ENCODE assay signal across 30 cellular contexts in genomic region chr9:113293285-113293874, GRCh38. TPM values are rescaled to one million over a fixed set of nuclear protein-coding genes. Genes with fewer than 3 reads are reported as not detected.
DNase-seq lines count a peak whose midpoint lies in the region; ATAC-seq and TF ChIP-seq lines count a peak whose summit lies in the region.
"Had no signal": no experiment of that assay in that cellular context is flagged by ENCODE, and none has a peak within 500 bp of the region (broad histone marks: within the 10 kb centered on the region; RNA-seq: fewer than 3 reads in every experiment).

No MANE protein-coding gene starts in this region.

- no peak for DNase-seq in activated CD8-positive, alpha-beta memory T cell treated with anti-CD3 and anti-CD28 coated beads, Interleukin-2, amount 10 ng/mL, durations not matched to agents 7 days and 5 days
- DNase-seq in activated CD8-positive, alpha-beta memory T cell treated with anti-CD3 and anti-CD28 coated beads for 24 hours = no peak
- DNase-seq in RWPE1 (ENCODE audit: low spot score) (no peak), fibroblast of peridontal ligament (ENCODE audit: extremely low read depth) (peak; percentile 94), SKM-1 treated with dmso at 0.1 percent for 144 hours (lab: John Stamatoyannopoulos, UW; ENCODE audit: unreplicated experiment) (no peak), 8988T (no peak)
- DNase-seq in stimulated activated naive B cell treated with anti-CD40 and anti-IgM and Interleukin-4, amounts not matched to agents 10 μg/mL and 1 μg/mL and 100 μg/mL, for 72 hours = no peak
- DNase-seq: activated CD4-positive, alpha-beta T cell treated with anti-CD3 and anti-CD28 coated beads, Interleukin-2, amount 50 U/mL, for 4 hours; activated naive CD4-positive, alpha-beta T cell treated with Interleukin-2 at 50 U/mL for 16 hours; activated T-cell treated with anti-CD3 and anti-CD28 coated beads, Interleukin-2, amount 50 U/mL, for 4 hours; amygdala; cortex of kidney; H9; left ventricle myocardium superior; midbrain; NCI-H1092; NCI-H1930; NCI-H2227 treated with DMSO at 0.1 percent for 48 hours; pancreas; PC-9; stimulated activated CD4-positive, alpha-beta T cell treated with anti-CD3 and anti-CD28 coated beads, Interleukin-12 subunit alpha, Interleukin-12 subunit beta, amount 100 ng/mL, for 4 hours; stimulated activated CD4-positive, alpha-beta T cell treated with anti-CD3 and anti-CD28 coated beads, Interleukin-4, amount 100 ng/mL, for 4 hours; trophoblast cell had no signal

- peak; percentile 23 for ATAC-seq in activated CD8-positive, alpha-beta memory T cell treated with anti-CD3 and anti-CD28 coated beads, Interleukin-2, amount 10 ng/mL, durations not matched to agents 7 days and 5 days
- no peak for ATAC-seq in stimulated activated naive B cell treated with anti-CD40 and anti-IgM and Interleukin-4, amounts not matched to agents 10 μg/mL and 1 μg/mL and 100 μg/mL, for 72 hours (replicated peaks)
- no peak for ATAC-seq in GM21723 (IDR thresholded peaks at IDR 0.05; ENCODE audit: unreplicated experiment)
- ATAC-seq: activated T-cell treated with anti-CD3 and anti-CD28 coated beads, Interleukin-2, amount 50 U/mL, for 4 hours; left ventricle myocardium superior; pancreas; WTC11 had no signal

- peaks cover 35% of the 10 kb centered on the region for H3K36me3 Mint-ChIP-seq in activated CD8-positive, alpha-beta memory T cell treated with anti-CD3 and anti-CD28 coated beads, Interleukin-2, amount 10 ng/mL, durations not matched to agents 7 days and 5 days
- peaks cover 16 to 29% of the 10 kb centered on the region in 2 donors for H3K36me3 Mint-ChIP-seq in stimulated activated naive B cell treated with anti-CD40 and anti-IgM and Interleukin-4, amounts not matched to agents 10 μg/mL and 1 μg/mL and 100 μg/mL, for 72 hours

- POLR2A ChIA-PET in RWPE1 (lab: Yijun Ruan, JAX; ENCODE audit: low non-redundant PET) = no interaction called here

- no peaks in the 10 kb centered on the region for H3K9me3 Mint-ChIP-seq in activated CD8-positive, alpha-beta memory T cell treated with anti-CD3 and anti-CD28 coated beads, Interleukin-2, amount 10 ng/mL, durations not matched to agents 7 days and 5 days (ENCODE audit: low read depth)
- H3K9me3 Mint-ChIP-seq in stimulated activated naive B cell treated with anti-CD40 and anti-IgM and Interleukin-4, amounts not matched to agents 10 μg/mL and 1 μg/mL and 100 μg/mL, for 72 hours = no peaks in the 10 kb centered on the region
- H3K9me3 Mint-ChIP-seq: activated T-cell treated with anti-CD3 and anti-CD28 coated beads, Interleukin-2, amount 50 U/mL, for 4 hours; H9; nephron; WTC11 had no signal

- no peak for TF ChIP-seq CTCF in RWPE1 (conservative IDR thresholded peaks at IDR 0.05; ENCODE audit: low read depth)

- H3K27ac ChIP-seq in RWPE1 = peak overlapping the region; percentile 27
- H3K27ac ChIP-seq: C4-2B, hepatocyte, pancreas, PC-9, right atrium auricular region had no signal

- peaks cover 21% of the 10 kb centered on the region for H3K4me1 Mint-ChIP-seq in activated CD8-positive, alpha-beta memory T cell treated with anti-CD3 and anti-CD28 coated beads, Interleukin-2, amount 10 ng/mL, durations not matched to agents 7 days and 5 days
- H3K4me1 Mint-ChIP-seq in stimulated activated naive B cell treated with anti-CD40 and anti-IgM and Interleukin-4, amounts not matched to agents 10 μg/mL and 1 μg/mL and 100 μg/mL, for 72 hours = peaks cover 0 to 20% of the 10 kb centered on the region in 2 donors
- H3K4me1 Mint-ChIP-seq: H9, nephron, WTC11 had no signal

- CTCF ChIA-PET in activated CD8-positive, alpha-beta memory T cell treated with anti-CD3 and anti-CD28 coated beads, Interleukin-2, amount 10 ng/mL, durations not matched to agents 7 days and 5 days (lab: Charles Lee) = interaction anchor here (2.5 kb wide), 1 partner anchor 19 kb away, joined by 11 read pairs; the partner anchor contains the start of genes CDC26 and PRPF4
- CTCF ChIA-PET in RWPE1 (lab: Yijun Ruan, JAX) = interaction anchor here (2.1 kb wide), 1 partner anchor 19 kb away, joined by 6 read pairs; the partner anchor contains the start of gene CDC26

- no peaks in the 10 kb centered on the region for H3K27me3 Mint-ChIP-seq in activated CD8-positive, alpha-beta memory T cell treated with anti-CD3 and anti-CD28 coated beads, Interleukin-2, amount 10 ng/mL, durations not matched to agents 7 days and 5 days
- no peaks in the 10 kb centered on the region for H3K27me3 Mint-ChIP-seq in stimulated activated naive B cell treated with anti-CD40 and anti-IgM and Interleukin-4, amounts not matched to agents 10 μg/mL and 1 μg/mL and 100 μg/mL, for 72 hours

- H3K4me3 Mint-ChIP-seq in activated CD8-positive, alpha-beta memory T cell treated with anti-CD3 and anti-CD28 coated beads, Interleukin-2, amount 10 ng/mL, durations not matched to agents 7 days and 5 days = no peak overlapping the region
- no peak overlapping the region for H3K4me3 Mint-ChIP-seq in stimulated activated naive B cell treated with anti-CD40 and anti-IgM and Interleukin-4, amounts not matched to agents 10 μg/mL and 1 μg/mL and 100 μg/mL, for 72 hours
- H3K4me3 Mint-ChIP-seq: activated T-cell treated with anti-CD3 and anti-CD28 coated beads, Interleukin-2, amount 50 U/mL, for 4 hours; H9; nephron; WTC11 had no signal

- H3K27ac Mint-ChIP-seq in activated CD8-positive, alpha-beta memory T cell treated with anti-CD3 and anti-CD28 coated beads, Interleukin-2, amount 10 ng/mL, durations not matched to agents 7 days and 5 days = peak overlapping the region; percentile 38
- peak overlapping the region; percentile 17 for H3K27ac Mint-ChIP-seq in stimulated activated naive B cell treated with anti-CD40 and anti-IgM and Interleukin-4, amounts not matched to agents 10 μg/mL and 1 μg/mL and 100 μg/mL, for 72 hours
- H3K27ac Mint-ChIP-seq: H9, nephron, WTC11 had no signal

RNA-seq across cellular contexts. Expression of gene RNF183, which starts 9.8 kb away (rescaled TPM):
- total RNA-seq in activated CD8-positive, alpha-beta memory T cell treated with anti-CD3 and anti-CD28 coated beads, Interleukin-2, amount 10 ng/mL, durations not matched to agents 7 days and 5 days = not detected
- total RNA-seq: frontal cortex, left ventricle myocardium superior, right atrium auricular region had no signal

RNA-seq across cellular contexts. Expression of gene PRPF4, which starts 17.9 kb away (rescaled TPM):
- 10 to 100 TPM; 34.0 to 43.4 TPM for total RNA-seq in activated CD8-positive, alpha-beta memory T cell treated with anti-CD3 and anti-CD28 coated beads, Interleukin-2, amount 10 ng/mL, durations not matched to agents 7 days and 5 days

RNA-seq across cellular contexts. Expression of gene CDC26, which starts 18.0 kb away (rescaled TPM):
- 10 to 100 TPM; 25.6 to 33.6 TPM for total RNA-seq in activated CD8-positive, alpha-beta memory T cell treated with anti-CD3 and anti-CD28 coated beads, Interleukin-2, amount 10 ng/mL, durations not matched to agents 7 days and 5 days

RNA-seq across cellular contexts. Expression of gene WDR31, which starts 46.7 kb away (rescaled TPM):
- 1 to 10 TPM; 1.1 TPM for total RNA-seq in activated CD8-positive, alpha-beta memory T cell treated with anti-CD3 and anti-CD28 coated beads, Interleukin-2, amount 10 ng/mL, durations not matched to agents 7 days and 5 days

RNA-seq across cellular contexts. Expression of gene BSPRY, which starts 56.0 kb away (rescaled TPM):
- total RNA-seq in activated CD8-positive, alpha-beta memory T cell treated with anti-CD3 and anti-CD28 coated beads, Interleukin-2, amount 10 ng/mL, durations not matched to agents 7 days and 5 days = 1 to 10 TPM; 6.0 to 7.2 TPM
